ENCODE assay signal across 29 cellular contexts in the genomic region with DNA sequence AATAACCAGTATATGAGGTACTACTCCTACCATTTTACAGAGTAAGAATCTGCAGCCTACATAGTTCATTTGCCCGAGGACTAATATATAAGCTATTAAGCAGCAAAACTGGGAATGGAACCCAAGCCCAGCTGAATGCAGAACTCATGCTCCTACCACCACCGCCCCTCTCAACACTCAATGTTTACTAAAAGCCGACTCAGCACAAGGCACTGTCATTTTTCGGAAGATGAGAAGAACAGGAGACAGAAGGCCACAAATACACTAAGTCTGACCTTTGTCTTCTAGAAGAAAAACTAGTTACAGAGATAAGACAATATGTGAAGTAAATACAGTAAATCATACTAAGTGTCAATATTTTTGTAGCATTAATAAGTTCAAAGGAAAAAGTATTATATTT.
"Had no signal": no experiment of that assay in that cellular context is flagged by ENCODE, and none has a peak within 500 bp of the region (broad histone marks: within the 10 kb centered on the region; RNA-seq: fewer than 3 reads in every experiment).

No MANE protein-coding gene starts in this region.

- H3K27ac ChIP-seq: brain microvascular endothelial cell, coronary artery, dorsolateral prefrontal cortex had no signal

- DNase-seq: activated B cell treated with CpG ODN at 0.5 μM for 24 hours; activated CD4-positive, alpha-beta memory T cell treated with anti-CD3 and anti-CD28 coated beads, Interleukin-2, amount 10 ng/mL, durations not matched to agents 7 days and 5 days; activated CD4-positive, alpha-beta T cell treated with anti-CD3 and anti-CD28 coated beads, Interleukin-2, amount 10 ng/mL, durations not matched to agents 7 days and 5 days; activated CD4-positive, alpha-beta T cell treated with anti-CD3 and anti-CD28 coated beads, Interleukin-2, amount 50 U/mL, for 4 hours; activated CD8-positive, alpha-beta memory T cell treated with anti-CD3 and anti-CD28 coated beads, Interleukin-2, amount 50 U/mL, for 48 hours; activated effector memory CD4-positive, alpha-beta T cell treated with anti-CD3 and anti-CD28 coated beads, Interleukin-2, amount 50 U/mL, for 16 hours; activated naive CD4-positive, alpha-beta T cell treated with anti-CD3 and anti-CD28 coated beads, Interleukin-2, amount 10 ng/mL, durations not matched to agents 7 days and 5 days; activated T-cell treated with anti-CD3 and anti-CD28 coated beads for 4 hours; activated T-cell treated with anti-CD3 and anti-CD28 coated beads, Interleukin-2, amount 50 U/mL, for 24 hours; amniotic stem cell; anterior cingulate cortex; brain microvascular endothelial cell; dorsolateral prefrontal cortex; effector memory CD4-positive, alpha-beta T cell; endodermal cell; foreskin fibroblast; head of caudate nucleus; T-helper 2 cell had no signal

- H3K9me3 Mint-ChIP-seq: activated B cell treated with CpG ODN at 0.5 μM for 24 hours; activated CD4-positive, alpha-beta memory T cell treated with anti-CD3 and anti-CD28 coated beads, Interleukin-2, amount 10 ng/mL, durations not matched to agents 7 days and 5 days; activated CD4-positive, alpha-beta T cell treated with anti-CD3 and anti-CD28 coated beads, Interleukin-2, amount 10 ng/mL, durations not matched to agents 7 days and 5 days; activated naive CD4-positive, alpha-beta T cell treated with anti-CD3 and anti-CD28 coated beads, Interleukin-2, amount 10 ng/mL, durations not matched to agents 7 days and 5 days; activated T-cell treated with anti-CD3 and anti-CD28 coated beads, Interleukin-2, amount 50 U/mL, for 24 hours; activated T-helper 1 cell treated with anti-CD3 and anti-CD28 coated beads, Interleukin-12 subunit alpha, Interleukin-12 subunit beta, Interleukin-2, Interleukin-4 antibody, amounts not matched to agents 30 ng/mL and 10 ng/mL and 1 ng/mL, durations not matched to agents 14 hours and 24 hours and 36 hours; activated T-helper 2 cell treated with anti-CD3 and anti-CD28 coated beads, Interferon-gamma antibody, Interleukin-2, Interleukin-4, amounts not matched to agents 10 μg/mL and 5 μg/mL and 100 μg/mL, durations not matched to agents 14 hours and 24 hours and 36 hours; central memory CD8-positive, alpha-beta T cell; dendritic cell treated with granulocyte-macrophage colony-stimulating factor and Interleukin-4, amounts not matched to agents 40 ng/mL and 50 ng/mL, for 4 days; endodermal cell had no signal

- ATAC-seq: activated CD4-positive, CD25-positive, alpha-beta regulatory T cell treated with anti-CD3 and anti-CD28 coated beads, Interleukin-2, amount 50 U/mL, for 24 hours; esophagus mucosa had no signal

- H3K4me3 ChIP-seq: coronary artery, dorsolateral prefrontal cortex had no signal

- H3K27me3 ChIP-seq: brain microvascular endothelial cell, dorsolateral prefrontal cortex had no signal

- H3K27ac Mint-ChIP-seq: activated B cell treated with CpG ODN at 0.5 μM for 24 hours; activated CD4-positive, alpha-beta memory T cell treated with anti-CD3 and anti-CD28 coated beads, Interleukin-2, amount 10 ng/mL, durations not matched to agents 7 days and 5 days; activated CD4-positive, alpha-beta T cell treated with anti-CD3 and anti-CD28 coated beads, Interleukin-2, amount 10 ng/mL, durations not matched to agents 7 days and 5 days; activated naive CD4-positive, alpha-beta T cell treated with anti-CD3 and anti-CD28 coated beads, Interleukin-2, amount 10 ng/mL, durations not matched to agents 7 days and 5 days; activated naive CD8-positive, alpha-beta T cell; activated T-cell treated with anti-CD3 and anti-CD28 coated beads, Interleukin-2, amount 50 U/mL, for 24 hours; activated T-helper 1 cell treated with anti-CD3 and anti-CD28 coated beads, Interleukin-12 subunit alpha, Interleukin-12 subunit beta, Interleukin-2, Interleukin-4 antibody, amounts not matched to agents 30 ng/mL and 10 ng/mL and 1 ng/mL, durations not matched to agents 14 hours and 24 hours and 36 hours; activated T-helper 2 cell treated with anti-CD3 and anti-CD28 coated beads, Interferon-gamma antibody, Interleukin-2, Interleukin-4, amounts not matched to agents 10 μg/mL and 5 μg/mL and 100 μg/mL, durations not matched to agents 14 hours and 24 hours and 36 hours; endodermal cell had no signal

- H3K4me3 Mint-ChIP-seq: activated B cell treated with CpG ODN at 0.5 μM for 24 hours; activated CD4-positive, alpha-beta memory T cell treated with anti-CD3 and anti-CD28 coated beads, Interleukin-2, amount 10 ng/mL, durations not matched to agents 7 days and 5 days; activated CD4-positive, alpha-beta T cell treated with anti-CD3 and anti-CD28 coated beads, Interleukin-2, amount 10 ng/mL, durations not matched to agents 7 days and 5 days; activated naive CD4-positive, alpha-beta T cell treated with anti-CD3 and anti-CD28 coated beads, Interleukin-2, amount 10 ng/mL, durations not matched to agents 7 days and 5 days; activated naive CD8-positive, alpha-beta T cell; activated T-cell treated with anti-CD3 and anti-CD28 coated beads, Interleukin-2, amount 50 U/mL, for 24 hours; activated T-helper 1 cell treated with anti-CD3 and anti-CD28 coated beads, Interleukin-12 subunit alpha, Interleukin-12 subunit beta, Interleukin-2, Interleukin-4 antibody, amounts not matched to agents 30 ng/mL and 10 ng/mL and 1 ng/mL, durations not matched to agents 14 hours and 24 hours and 36 hours; central memory CD8-positive, alpha-beta T cell; dendritic cell treated with granulocyte-macrophage colony-stimulating factor and Interleukin-4, amounts not matched to agents 40 ng/mL and 50 ng/mL, for 4 days; endodermal cell had no signal

- H3K27me3 Mint-ChIP-seq: activated B cell treated with CpG ODN at 0.5 μM for 24 hours; activated CD4-positive, alpha-beta memory T cell treated with anti-CD3 and anti-CD28 coated beads, Interleukin-2, amount 10 ng/mL, durations not matched to agents 7 days and 5 days; activated CD4-positive, alpha-beta T cell treated with anti-CD3 and anti-CD28 coated beads, Interleukin-2, amount 10 ng/mL, durations not matched to agents 7 days and 5 days; activated naive CD4-positive, alpha-beta T cell treated with anti-CD3 and anti-CD28 coated beads, Interleukin-2, amount 10 ng/mL, durations not matched to agents 7 days and 5 days; activated naive CD8-positive, alpha-beta T cell; activated T-cell treated with anti-CD3 and anti-CD28 coated beads, Interleukin-2, amount 50 U/mL, for 24 hours; central memory CD8-positive, alpha-beta T cell; dendritic cell treated with granulocyte-macrophage colony-stimulating factor and Interleukin-4, amounts not matched to agents 40 ng/mL and 50 ng/mL, for 4 days had no signal

- FAIRE-seq: astrocyte, bronchial epithelial cell, frontal cortex had no signal

- H3K4me1 Mint-ChIP-seq: activated B cell treated with CpG ODN at 0.5 μM for 24 hours; central memory CD8-positive, alpha-beta T cell had no signal
